ENCODE assay signal across 9 cellular contexts in genomic region chr1:165629848-165630628, GRCh38. TPM values are rescaled to one million over a fixed set of nuclear protein-coding genes. Genes with fewer than 3 reads are reported as not detected.
DNase-seq lines count a peak whose midpoint lies in the region; ATAC-seq, FAIRE-seq and TF ChIP-seq lines count a peak whose summit lies in the region.
"Had no signal": no experiment of that assay in that cellular context is flagged by ENCODE, and none has a peak within 500 bp of the region (broad histone marks: within the 10 kb centered on the region; RNA-seq: fewer than 3 reads in every experiment).

No MANE protein-coding gene starts in this region.

- no peak for FAIRE-seq in RCC 7860 (lab: Jason Lieb, UNC)

- H3K9me3 ChIP-seq in lung (ENCODE audit: control insufficient read depth in 2 of 2, insufficient read depth in 1 of 2, low read length in 1 of 2): no peaks in the 10 kb centered on the region

- 6 to 7% methylated on average over 26 of the region's 26 CpGs for WGBS in lung, 2 donors

- H3K9me3 Mint-ChIP-seq in activated T-cell treated with anti-CD3 and anti-CD28 coated beads, Interleukin-2, amount 50 U/mL, for 4 hours: no peaks in the 10 kb centered on the region
- H3K9me3 Mint-ChIP-seq: stimulated activated naive CD8-positive, alpha-beta T cell treated with anti-CD3 and anti-CD28 coated beads, Interleukin-15, amount 100 ng/mL, for 72 hours had no signal

- peaks cover 24% of the 10 kb centered on the region for H3K4me1 ChIP-seq in KMS-11 (ENCODE audit: low read depth, poor library complexity, severe bottlenecking)
- H3K4me1 ChIP-seq in lung (ENCODE audit: control insufficient read depth in 2 of 2, insufficient read depth in 2 of 2, low read length in 2 of 2): peaks cover 1 to 8% of the 10 kb centered on the region in 2 donors

- H3K79me2 ChIP-seq in KMS-11 (ENCODE audit: insufficient read depth, low read depth): no peaks in the 10 kb centered on the region

- no peak for ATAC-seq in activated T-cell treated with anti-CD3 and anti-CD28 coated beads, Interleukin-2, amount 50 U/mL, for 4 hours
- no peak for ATAC-seq in lung (ENCODE audit: insufficient read depth, low FRiP score)

- H3K27me3 ChIP-seq in KMS-11 (ENCODE audit: insufficient read depth, low read depth): no peaks in the 10 kb centered on the region
- no peaks in the 10 kb centered on the region for H3K27me3 ChIP-seq in lung (ENCODE audit: control insufficient read depth, insufficient read depth)

- H3K36me3 ChIP-seq in KMS-11 (ENCODE audit: insufficient read depth) (no peaks in the 10 kb centered on the region), lung (ENCODE audit: control insufficient read depth in 2 of 2, insufficient read depth in 2 of 2, low read length in 2 of 2) (no peaks in the 10 kb centered on the region)

- no peak for TF ChIP-seq CTCF in KMS-11 (conservative IDR thresholded peaks at IDR 0.05; ENCODE audit: low read depth, low read length)
- no peak for TF ChIP-seq CTCF in astrocyte of the spinal cord (IDR thresholded peaks at IDR 0.05; ENCODE audit: low read depth, low read length)
- no peak for TF ChIP-seq CTCF in lung (IDR thresholded peaks at IDR 0.05; ENCODE audit: control extremely low read depth, extremely low read depth)

- H3K36me3 Mint-ChIP-seq in activated T-cell treated with anti-CD3 and anti-CD28 coated beads, Interleukin-2, amount 50 U/mL, for 4 hours (ENCODE audit: insufficient read depth): no peaks in the 10 kb centered on the region

- H3K4me2 ChIP-seq in KMS-11: peak overlapping the region; percentile 87

- peak overlapping the region; percentile 89 for H3K27ac ChIP-seq in KMS-11
- peak overlapping the region; percentile 84 to 95 for H3K27ac ChIP-seq in lung (ENCODE audit: low read depth in 1 of 2, low read length in 1 of 2)

- H4K20me1 ChIP-seq in KMS-11 (ENCODE audit: insufficient read depth): no peaks in the 10 kb centered on the region

- H3K4me3 ChIP-seq in KMS-11 (IDR thresholded peaks at IDR 0.05; ENCODE audit: insufficient read depth, low read depth, low read length) (peak overlapping the region; percentile 84), astrocyte of the spinal cord (ENCODE audit: low read depth, low read length) (peak overlapping the region; percentile 69), lung (peak overlapping the region; percentile 24)

- DNase-seq in activated T-cell treated with anti-CD3 and anti-CD28 coated beads for 48 hours (ENCODE audit: low read depth) (peak; percentile 6), astrocyte of the spinal cord (ENCODE audit: low read depth, low spot score) (no peak), lung (ENCODE audit: low spot score) (no peak), RCC 7860 (ENCODE audit: low spot score) (no peak), glomerular visceral epithelial cell (ENCODE audit: extremely low spot score) (no peak), occipital lobe (lab: John Stamatoyannopoulos, UW) (no peak)
- no peak for DNase-seq in activated T-cell treated with anti-CD3 and anti-CD28 coated beads, Interleukin-2, amount 50 U/mL, for 4 hours

- peak overlapping the region; percentile 96 for H2AFZ ChIP-seq in KMS-11 (ENCODE audit: low read depth)

- H3K4me3 Mint-ChIP-seq in activated T-cell treated with anti-CD3 and anti-CD28 coated beads, Interleukin-2, amount 50 U/mL, for 4 hours: no peak overlapping the region
- H3K4me3 Mint-ChIP-seq: stimulated activated naive CD8-positive, alpha-beta T cell treated with anti-CD3 and anti-CD28 coated beads, Interleukin-15, amount 100 ng/mL, for 72 hours had no signal

- in situ Hi-C loops in astrocyte of the spinal cord (cut with HindIII; ENCODE audit: low sequenced_read_pairs): no loop called here

- H3K9ac ChIP-seq in KMS-11: peak overlapping the region; percentile 90

- H3K4me1 Mint-ChIP-seq in activated T-cell treated with anti-CD3 and anti-CD28 coated beads, Interleukin-2, amount 50 U/mL, for 4 hours (ENCODE audit: low read depth): peaks cover 16% of the 10 kb centered on the region

- H3K27me3 Mint-ChIP-seq in activated T-cell treated with anti-CD3 and anti-CD28 coated beads, Interleukin-2, amount 50 U/mL, for 4 hours (ENCODE audit: low read depth): no peaks in the 10 kb centered on the region
- H3K27me3 Mint-ChIP-seq: stimulated activated naive CD8-positive, alpha-beta T cell treated with anti-CD3 and anti-CD28 coated beads, Interleukin-15, amount 100 ng/mL, for 72 hours had no signal

RNA-seq across cellular contexts. Expression of gene MGST3, which starts 1.0 kb away (rescaled TPM):
- total RNA-seq in activated T-cell treated with anti-CD3 and anti-CD28 coated beads, Interleukin-2, amount 50 U/mL, for 4 hours: 10 to 100 TPM in 2 of 3 donors, 1 to 10 TPM in 1; 7.3 to 12.8 (median 11.5) TPM
- total RNA-seq in lung (100 to 1,000 TPM; 141 to 172 TPM), occipital lobe (200 TPM)
- 100 to 1,000 TPM; 180 to 351 TPM for polyA plus RNA-seq in lung

Comparison
In these comparisons a context has a peak if more than half of its experiments do, and no peak if none do; other contexts are left out.
1. H3K4me3 ChIP-seq: peak in every context shown above with its lines; median percentile 84 in KMS-11; 69 in astrocyte of the spinal cord; 24 in lung.
2. RNA of gene MGST3, which starts 1.0 kb away (total RNA-seq): 200 TPM in occipital lobe (single experiment) and 141 to 172 TPM in lung; 7.3 to 12.8 TPM in activated T-cell treated with anti-CD3 and anti-CD28 coated beads, Interleukin-2, amount 50 U/mL, for 4 hours; every median in the first group is over 10 times any median in the second.